Comparison of ENCODE assay signal across 21 cellular contexts in genomic region chr7:628041-628763, GRCh38.
"Had no signal": no experiment of that assay in that cellular context is flagged by ENCODE, and none has a peak within 500 bp of the region (broad histone marks: within the 10 kb centered on the region; RNA-seq: fewer than 3 reads in every experiment).

No MANE protein-coding gene starts in this region.

- H3K27ac ChIP-seq: body of pancreas, skin epidermis, suprapubic skin, tibial artery had no signal

- ATAC-seq: activated CD8-positive, alpha-beta T cell treated with anti-CD3 and anti-CD28 coated beads for 36 hours; activated T-cell treated with anti-CD3 and anti-CD28 coated beads, Interleukin-2, amount 50 U/mL, for 4 hours; activated T-helper 17 cell treated with anti-CD3 and anti-CD28 coated beads, Interleukin-2, amount 50 U/mL, for 72 hours; body of pancreas; left ventricle myocardium superior; sciatic nerve had no signal

- H3K9me3 ChIP-seq: body of pancreas, suprapubic skin had no signal

- DNase-seq: activated B cell treated with CpG ODN at 0.5 μM for 24 hours; activated CD4-positive, alpha-beta T cell treated with anti-CD3 and anti-CD28 coated beads, Interleukin-2, amount 50 U/mL, for 1 hour; activated CD8-positive, alpha-beta T cell treated with anti-CD3 and anti-CD28 coated beads for 36 hours; activated T-cell treated with anti-CD3 and anti-CD28 coated beads, Interleukin-2, amount 50 U/mL, for 4 hours; anterior cingulate cortex; body of pancreas; effector memory CD4-positive, alpha-beta T cell; left ventricle myocardium superior; naive B cell; stimulated activated CD4-positive, alpha-beta T cell treated with anti-CD3 and anti-CD28 coated beads, Interleukin-15, amount 100 ng/mL, for 24 hours; stimulated activated CD4-positive, alpha-beta T cell treated with anti-CD3 and anti-CD28 coated beads, Interleukin-2, amount 100 ng/mL, for 24 hours; stimulated activated naive CD4-positive, alpha-beta T cell; T-cell; tibial artery had no signal

- H3K4me3 Mint-ChIP-seq: activated B cell treated with CpG ODN at 0.5 μM for 24 hours; activated CD8-positive, alpha-beta T cell treated with anti-CD3 and anti-CD28 coated beads for 36 hours; activated naive CD8-positive, alpha-beta T cell; activated T-cell treated with anti-CD3 and anti-CD28 coated beads, Interleukin-2, amount 50 U/mL, for 4 hours; activated T-helper 17 cell treated with anti-CD3 and anti-CD28 coated beads, Interleukin-2, amount 50 U/mL, for 72 hours; naive B cell; T-cell; T-helper 2 cell treated with Interferon-gamma antibody and Interleukin-4, amounts not matched to agents 5 μg/mL and 100 μg/mL, for 36 hours had no signal

- H3K4me3 ChIP-seq: body of pancreas, skin epidermis, suprapubic skin, tibial artery had no signal

- H3K4me1 Mint-ChIP-seq: activated B cell treated with CpG ODN at 0.5 μM for 24 hours; activated T-helper 17 cell treated with anti-CD3 and anti-CD28 coated beads, Interleukin-2, amount 50 U/mL, for 72 hours; naive B cell had no signal

- H3K4me1 ChIP-seq: body of pancreas, suprapubic skin, tibial artery had no signal

- H3K27ac Mint-ChIP-seq: activated B cell treated with CpG ODN at 0.5 μM for 24 hours; activated CD8-positive, alpha-beta T cell treated with anti-CD3 and anti-CD28 coated beads for 36 hours; activated naive CD8-positive, alpha-beta T cell; activated T-helper 17 cell treated with anti-CD3 and anti-CD28 coated beads, Interleukin-2, amount 50 U/mL, for 72 hours; naive B cell; progenitor cell of endocrine pancreas; T-cell; T-helper 2 cell treated with Interferon-gamma antibody and Interleukin-4, amounts not matched to agents 5 μg/mL and 100 μg/mL, for 36 hours had no signal

- H3K27me3 ChIP-seq: body of pancreas, suprapubic skin, tibial artery had no signal

- H3K27me3 Mint-ChIP-seq: activated B cell treated with CpG ODN at 0.5 μM for 24 hours; activated CD8-positive, alpha-beta T cell treated with anti-CD3 and anti-CD28 coated beads for 36 hours; activated naive CD8-positive, alpha-beta T cell; activated T-helper 17 cell treated with anti-CD3 and anti-CD28 coated beads, Interleukin-2, amount 50 U/mL, for 72 hours; naive B cell; progenitor cell of endocrine pancreas; T-cell had no signal

- H3K36me3 ChIP-seq: suprapubic skin, tibial artery had no signal
